In genomic region chr2:39851691-39852110, GRCh38 we compare ENCODE assay signal across 9 cellular contexts.
DNase-seq lines count a peak whose midpoint lies in the region; ATAC-seq lines count a peak whose summit lies in the region.
"Had no signal": no experiment of that assay in that cellular context is flagged by ENCODE, and none has a peak within 500 bp of the region (broad histone marks: within the 10 kb centered on the region; RNA-seq: fewer than 3 reads in every experiment).

No MANE protein-coding gene starts in this region.

- H3K9ac ChIP-seq in skeletal muscle satellite cell (ENCODE audit: low read depth, low read length) = peak overlapping the region; percentile 36

- H3K4me1 ChIP-seq in ACC112 (ENCODE audit: control insufficient read depth, insufficient read depth, low read length, unreplicated experiment) (no peaks in the 10 kb centered on the region), skeletal muscle satellite cell (ENCODE audit: control insufficient read depth, insufficient read depth, low read length) (peaks cover 14% of the 10 kb centered on the region)

- H3K36me3 ChIP-seq in ACC112 (ENCODE audit: insufficient read depth, low read length) = no peaks in the 10 kb centered on the region
- no peaks in the 10 kb centered on the region for H3K36me3 ChIP-seq in skeletal muscle satellite cell (ENCODE audit: insufficient read depth, low read length)
- H3K36me3 ChIP-seq: ovary had no signal

- no peaks in the 10 kb centered on the region for H3K9me3 ChIP-seq in skeletal muscle satellite cell (replicated peaks; ENCODE audit: low read length)
- H3K9me3 ChIP-seq: ovary had no signal

- H3K27ac ChIP-seq in ACC112 (ENCODE audit: low read depth, low read length) = no peak overlapping the region
- H3K27ac ChIP-seq: ovary had no signal

- no peaks in the 10 kb centered on the region for H3K36me3 Mint-ChIP-seq in activated T-cell treated with anti-CD3 and anti-CD28 coated beads, Interleukin-2, amount 50 U/mL, for 72 hours (ENCODE audit: insufficient read depth in 2 of 2)

- H3K27me3 Mint-ChIP-seq in activated T-cell treated with anti-CD3 and anti-CD28 coated beads, Interleukin-2, amount 50 U/mL, for 72 hours (ENCODE audit: low read depth) = peaks cover 19% of the 10 kb centered on the region

- H3K4me3 ChIP-seq in ACC112 (ENCODE audit: low read depth, low read length) = no peak overlapping the region
- peak overlapping the region; percentile 52 for H3K4me3 ChIP-seq in skeletal muscle satellite cell (ENCODE audit: low read length)
- H3K4me3 ChIP-seq: ovary had no signal

- peak overlapping the region; percentile 54 for H3K4me2 ChIP-seq in skeletal muscle satellite cell (ENCODE audit: low read length)

- no peaks in the 10 kb centered on the region for H3K79me2 ChIP-seq in ACC112 (ENCODE audit: control insufficient read depth, insufficient read depth, low read length, unreplicated experiment)

- peak; percentile 94 for ATAC-seq in GM19023 (IDR thresholded peaks at IDR 0.05; ENCODE audit: unreplicated experiment)
- peak; percentile 80 for ATAC-seq in HG03097 (IDR thresholded peaks at IDR 0.05; ENCODE audit: low FRiP score, unreplicated experiment)
- no peak for ATAC-seq in activated T-cell treated with anti-CD3 and anti-CD28 coated beads, Interleukin-2, amount 50 U/mL, for 72 hours (replicated peaks in 1 of 2)

- no peaks in the 10 kb centered on the region for H3K9me3 Mint-ChIP-seq in activated T-cell treated with anti-CD3 and anti-CD28 coated beads, Interleukin-2, amount 50 U/mL, for 72 hours

- no peaks in the 10 kb centered on the region for H3K27me3 ChIP-seq in ACC112 (ENCODE audit: insufficient read depth, low read length)
- no peaks in the 10 kb centered on the region for H3K27me3 ChIP-seq in skeletal muscle satellite cell (ENCODE audit: control insufficient read depth, insufficient read depth, low read length)
- H3K27me3 ChIP-seq: ovary had no signal

- H3K4me3 Mint-ChIP-seq in activated T-cell treated with anti-CD3 and anti-CD28 coated beads, Interleukin-2, amount 50 U/mL, for 72 hours = no peak overlapping the region

- no peaks in the 10 kb centered on the region for H3K4me1 Mint-ChIP-seq in activated T-cell treated with anti-CD3 and anti-CD28 coated beads, Interleukin-2, amount 50 U/mL, for 72 hours (ENCODE audit: low read depth)

- H3K27ac Mint-ChIP-seq in activated T-cell treated with anti-CD3 and anti-CD28 coated beads, Interleukin-2, amount 50 U/mL, for 72 hours = no peak overlapping the region

- H2AFZ ChIP-seq in ACC112 (ENCODE audit: low read length, unreplicated experiment) = peak overlapping the region; percentile 9

- DNase-seq in amniotic epithelial cell (ENCODE audit: low read depth) = peak; percentile 43
- DNase-seq in SHP77 (lab: John Stamatoyannopoulos, UW) = no peak
- no peak for DNase-seq in NCI-H1436 treated with DMSO at 0.1 percent for 48 hours (lab: John Stamatoyannopoulos, UW)
- DNase-seq in activated T-cell treated with anti-CD3 and anti-CD28 coated beads, Interleukin-2, amount 50 U/mL, for 72 hours = no peak

Comparison
In these comparisons a context has a peak if more than half of its experiments do, and no peak if none do; other contexts are left out.
1. ATAC-seq: peak in GM19023 (single experiment) and HG03097 (single experiment); none in activated T-cell treated with anti-CD3 and anti-CD28 coated beads, Interleukin-2, amount 50 U/mL, for 72 hours (0 of 2).